8 cellular contexts compared by ENCODE assay signal in genomic region chr14:70416322-70416716, GRCh38. TPM values are rescaled to one million over a fixed set of nuclear protein-coding genes. Genes with fewer than 3 reads are reported as not detected.
DNase-seq lines count a peak whose midpoint lies in the region; ATAC-seq and TF ChIP-seq lines count a peak whose summit lies in the region.

No MANE protein-coding gene starts in this region.

- H2AFZ ChIP-seq in Loucy (ENCODE audit: low read length), result peak overlapping the region; percentile 88

- H3K27me3 ChIP-seq in Loucy (ENCODE audit: insufficient read depth, low read length, poor library complexity, severe bottlenecking) (no peaks in the 10 kb centered on the region), left lung (no peaks in the 10 kb centered on the region), tibial nerve (peaks cover 0 to 4% of the 10 kb centered on the region in 2 donors)

- peak overlapping the region; percentile 92 to 98 (median 95) for H3K27ac Mint-ChIP-seq in brain

- H3K4me1 Mint-ChIP-seq in brain, result peaks cover 37% of the 10 kb centered on the region

- H3K9me3 Mint-ChIP-seq in brain, result no peaks in the 10 kb centered on the region

- TF ChIP-seq CTCF in Loucy (conservative IDR thresholded peaks at IDR 0.05; ENCODE audit: low read length) (no peak), brain (conservative IDR thresholded peaks at IDR 0.05) (no peak), left lung (IDR thresholded peaks at IDR 0.05) (no peak), tibial nerve (IDR thresholded peaks at IDR 0.05) (no peak)

- H3K27ac ChIP-seq in left lung (peak overlapping the region; percentile 51 to 72), tibial nerve (peak overlapping the region in 3 of 4 donors; percentile 39 to 76 (median 48))

- H3K9me3 ChIP-seq in ES-I3 (ENCODE audit: control insufficient read depth, insufficient read depth, low read length) (no peaks in the 10 kb centered on the region), Loucy (ENCODE audit: insufficient read depth, low read depth, low read length) (no peaks in the 10 kb centered on the region), left lung (no peaks in the 10 kb centered on the region), tibial nerve (no peaks in the 10 kb centered on the region)

- H3K36me3 ChIP-seq in ES-I3 (ENCODE audit: insufficient read depth, low read length) (no peaks in the 10 kb centered on the region), Loucy (ENCODE audit: insufficient read depth, low read length) (no peaks in the 10 kb centered on the region), left lung (no peaks in the 10 kb centered on the region), tibial nerve (peaks cover 0 to 6% (median 0%) of the 10 kb centered on the region in 3 donors)

- H4K20me1 ChIP-seq in Loucy (ENCODE audit: insufficient read depth, low read length, poor library complexity, severe bottlenecking), result no peaks in the 10 kb centered on the region

- peaks cover 12% of the 10 kb centered on the region for H3K36me3 Mint-ChIP-seq in brain

- peak overlapping the region; percentile 96 to 100 (median 99) for H3K4me3 Mint-ChIP-seq in brain

- H3K27me3 Mint-ChIP-seq in brain, result peaks cover 7% of the 10 kb centered on the region

- H3K4me2 ChIP-seq in Loucy (ENCODE audit: low read depth, low read length, poor library complexity, severe bottlenecking), result peak overlapping the region; percentile 87

- ATAC-seq in left lung (peak; percentile 62), sciatic nerve (no peak)

- 3 to 6% methylated on average over 8 of the region's 8 CpGs for WGBS in tibial nerve, 2 donors

- H3K4me3 ChIP-seq in Loucy (ENCODE audit: low read length, poor library complexity, severe bottlenecking) (peak overlapping the region; percentile 77), left lung (peak overlapping the region; percentile 64 to 73), tibial nerve (peak overlapping the region; percentile 47 to 77 (median 62))

- H3K9ac ChIP-seq in ES-I3 (ENCODE audit: low read depth, low read length), result peak overlapping the region; percentile 89
- H3K9ac ChIP-seq in Loucy (ENCODE audit: low read depth, low read length, poor library complexity, severe bottlenecking), result peak overlapping the region; percentile 63

- no peak for TF ChIP-seq EP300 in tibial nerve (IDR thresholded peaks at IDR 0.05)

- no peak for TF ChIP-seq POLR2A in tibial nerve (IDR thresholded peaks at IDR 0.05)

- 0 out of 2 replicates have a peak, but pooled peaks cover 2% of the 10 kb centered on the region for H3K4me1 ChIP-seq in ES-I3 (ENCODE audit: insufficient read depth, low read length)
- H3K4me1 ChIP-seq in Loucy (ENCODE audit: insufficient read depth, low read length, poor library complexity, severe bottlenecking), result peaks cover 37% of the 10 kb centered on the region
- H3K4me1 ChIP-seq in left lung, result peaks cover 5 to 13% of the 10 kb centered on the region in 2 donors
- peaks cover 0 to 27% (median 5%) of the 10 kb centered on the region in 4 donors for H3K4me1 ChIP-seq in tibial nerve

- no peaks in the 10 kb centered on the region for H3F3A ChIP-seq in Loucy (ENCODE audit: low read depth)

- H3K79me2 ChIP-seq in Loucy (ENCODE audit: insufficient read depth, low read length), result peaks cover 29% of the 10 kb centered on the region

- DNase-seq in left lung, result no peak
- DNase-seq in tibial nerve (ENCODE audit: low spot score in 2 of 2), result no peak
- no peak for DNase-seq in sciatic nerve (ENCODE audit: low spot score)
- no peak for DNase-seq in SHP77 (lab: John Stamatoyannopoulos, UW)
- DNase-seq in T-helper 9 cell, result no peak

- intact Hi-C loops in left lung (cut with DNase I), result no loop called here
- intact Hi-C loops in sciatic nerve (cut with DNase I), result no loop called here

- H3K9me2 ChIP-seq in Loucy (replicated peaks; ENCODE audit: low read depth, low read length), result no peaks in the 10 kb centered on the region

RNA-seq across cellular contexts. Expression of gene SYNJ2BP, which starts 0.6 kb away (rescaled TPM):
- polyA plus RNA-seq in brain (ENCODE audit: insufficient read depth, low read depth, low replicate concordance), result 11.1 TPM
- total RNA-seq in left lung (10 to 100 TPM; 30.3 to 33.3 TPM), tibial nerve (10 to 100 TPM; 17.4 to 28.8 (median 25.3) TPM), sciatic nerve (40.3 TPM)

RNA-seq across cellular contexts. Expression of gene ADAM21, which starts 35.7 kb away (rescaled TPM):
- not detected for polyA plus RNA-seq in brain (ENCODE audit: insufficient read depth, low read depth, low replicate concordance)
- total RNA-seq in left lung (under 1 TPM; 0.29 to 0.41 TPM), tibial nerve (under 1 TPM in 1 of 4 donors, not detected in 3; 0.44 TPM), sciatic nerve (not detected)

RNA-seq across cellular contexts. Expression of gene COX16, which starts 56.8 kb away (rescaled TPM):
- 42.7 TPM for polyA plus RNA-seq in brain (ENCODE audit: insufficient read depth, low read depth, low replicate concordance)
- total RNA-seq in left lung, result 10 to 100 TPM; 27.6 to 35.8 TPM
- 10 to 100 TPM; 20.0 to 42.9 (median 26.5) TPM for total RNA-seq in tibial nerve
- total RNA-seq in sciatic nerve, result 29.2 TPM
